Comparison of ENCODE assay signal across 8 cellular contexts in genomic region chr6:7087066-7087465, GRCh38. TPM values are rescaled to one million over a fixed set of nuclear protein-coding genes. Genes with fewer than 3 reads are reported as not detected.
DNase-seq lines count a peak whose midpoint lies in the region; ATAC-seq and TF ChIP-seq lines count a peak whose summit lies in the region.

No MANE protein-coding gene starts in this region.

- H3K27me3 ChIP-seq in HAP-1 (ENCODE audit: low read depth) (no peaks in the 10 kb centered on the region), suprapubic skin (no peaks in the 10 kb centered on the region)

- WGBS in suprapubic skin = 29% methylated on average over 3 of the region's 3 CpGs

- no peak overlapping the region; the same call in 1 of the 2 replicates for H3K4me3 ChIP-seq in HAP-1
- H3K4me3 ChIP-seq in suprapubic skin = peak overlapping the region; percentile 37

- H3K4me1 ChIP-seq in HAP-1 (peaks cover 25% of the 10 kb centered on the region), suprapubic skin (peaks cover 4% of the 10 kb centered on the region)

- POLR2A ChIA-PET in WTC11 (lab: Charles Lee) = interaction anchor here (0.7 to 0.9 kb wide), 2 partner anchors 69 to 174 kb away, joined by 4 read pairs; no protein-coding TSS in a partner anchor

- intact Hi-C loops in CD14-positive monocyte (cut with micrococcal nuclease) = loop anchor here in 1 of 2 donors (5.0 to 10.0 kb wide), 2 partner anchors 35 to 392 kb away; no protein-coding TSS in a partner anchor

- no peak for TF ChIP-seq POLR2A in suprapubic skin (IDR thresholded peaks at IDR 0.05)

- H3K9me3 ChIP-seq in HAP-1 (no peaks in the 10 kb centered on the region), suprapubic skin (no peaks in the 10 kb centered on the region)

- H3K27me3 Mint-ChIP-seq in CD14-positive monocyte (ENCODE audit: low read depth in 3 of 3) (no peaks in the 10 kb centered on the region), WTC11 (ENCODE audit: low read depth) (peaks cover 26% of the 10 kb centered on the region)

- H3K4me1 Mint-ChIP-seq in CD14-positive monocyte = peaks cover 31% of the 10 kb centered on the region
- peaks cover 39% of the 10 kb centered on the region for H3K4me1 Mint-ChIP-seq in WTC11

- H3K36me3 Mint-ChIP-seq in CD14-positive monocyte (no peaks in the 10 kb centered on the region), WTC11 (no peaks in the 10 kb centered on the region)

- CTCF ChIA-PET in WTC11 (lab: Charles Lee) = interaction anchor here (0.8 to 1.6 kb wide), 13 partner anchors 12 to 412 kb away, joined by 3 to 6 read pairs (median 4); no protein-coding TSS in a partner anchor

- DNase-seq in CD14-positive monocyte (ENCODE audit: low spot score) (no peak), HAP-1 (ENCODE audit: low spot score in 2 of 2) (peak; percentile 65 to 96), WTC11 (ENCODE audit: low spot score) (no peak), iPS-NIHi11 (ENCODE audit: low spot score) (peak; percentile 48), suprapubic skin (ENCODE audit: low spot score in 2 of 2) (no peak), activated gamma-delta T cell (lab: John Stamatoyannopoulos, UW) (no peak)

- TF ChIP-seq EP300 in suprapubic skin (IDR thresholded peaks at IDR 0.05) = no peak

- H3K27ac Mint-ChIP-seq in CD14-positive monocyte (peak overlapping the region; percentile 80 to 97 (median 94)), WTC11 (peak overlapping the region; percentile 48; the same call in 1 of the 2 replicates)

- no peak overlapping the region for H3K27ac ChIP-seq in suprapubic skin

- H3K4me3 Mint-ChIP-seq in CD14-positive monocyte = peak overlapping the region; percentile 77 to 93
- peak overlapping the region; percentile 47 for H3K4me3 Mint-ChIP-seq in WTC11

- no peaks in the 10 kb centered on the region for H3K9me3 Mint-ChIP-seq in CD14-positive monocyte
- no peaks in the 10 kb centered on the region for H3K9me3 Mint-ChIP-seq in WTC11

- ATAC-seq in WTC11 (peak; percentile 90), GM21360 (IDR thresholded peaks at IDR 0.05; ENCODE audit: unreplicated experiment) (no peak), GM18517 (IDR thresholded peaks at IDR 0.05; ENCODE audit: unreplicated experiment) (no peak)

- no peak for TF ChIP-seq CTCF in CD14-positive monocyte (IDR thresholded peaks at IDR 0.05)
- no peak for TF ChIP-seq CTCF in WTC11 (IDR thresholded peaks at IDR 0.05)
- TF ChIP-seq CTCF in suprapubic skin (IDR thresholded peaks at IDR 0.05) = no peak

- in situ Hi-C loops in HAP-1 (cut with MboI; ENCODE audit: low sequenced_read_pairs) = no loop called here

- H3K36me3 ChIP-seq in HAP-1 (replicated peaks) (no peaks in the 10 kb centered on the region), suprapubic skin (no peaks in the 10 kb centered on the region)

TF ChIP-seq in WTC11, 78 proteins besides CTCF, POLR2A, EP300 and RAD21:
- TF ChIP-seq MLX (CRISPR knock-in tag; IDR thresholded peaks at IDR 0.05) (no peak), ZNF317 (CRISPR knock-in tag; IDR thresholded peaks at IDR 0.05; ENCODE audit: borderline replicate concordance, low read depth) (no peak), ZNF671 (CRISPR knock-in tag; IDR thresholded peaks at IDR 0.05) (no peak), SMAD4 (CRISPR knock-in tag; IDR thresholded peaks at IDR 0.05) (no peak), ZNF219 (CRISPR knock-in tag; IDR thresholded peaks at IDR 0.05; ENCODE audit: borderline replicate concordance) (no peak), GABPB1 (CRISPR knock-in tag; IDR thresholded peaks at IDR 0.05) (no peak), ZNF423 (CRISPR knock-in tag; IDR thresholded peaks at IDR 0.05) (no peak)

RNA-seq across cellular contexts. Expression of gene RREB1, which starts 20.7 kb away (rescaled TPM):
- polyA plus RNA-seq in CD14-positive monocyte = 1 to 10 TPM; 2.1 to 5.6 TPM
- total RNA-seq in WTC11 (2021) = 38.5 to 39.4 TPM (median 39.4 TPM) in 3 replicates
- total RNA-seq in suprapubic skin = 100 to 1,000 TPM in 1 of 4 donors, 10 to 100 TPM in 3; 56.2 to 102 (median 62.6) TPM

Comparison
In these comparisons a context has a peak if more than half of its experiments do, and no peak if none do; other contexts are left out.
1. DNase-seq: peak in HAP-1 (2 of 2) and iPS-NIHi11 (single experiment); none in CD14-positive monocyte (single experiment), WTC11 (single experiment), suprapubic skin (0 of 2) and activated gamma-delta T cell (single experiment).